Comparison of ENCODE assay signal across 1 cellular context in genomic region chr12:123472438-123472849, GRCh38.
TF ChIP-seq lines count a peak whose summit lies in the region.

No MANE protein-coding gene starts in this region.

TF ChIP-seq in GM12878, 131 proteins besides CTCF, POLR2A, EP300 and RAD21:
- no peak; the same call in 1 of the 2 replicates for TF ChIP-seq POLR2AphosphoS5 (IDR thresholded peaks at IDR 0.05; ENCODE audit: low read length)
- TF ChIP-seq SMAD5 (IDR thresholded peaks at IDR 0.05; ENCODE audit: low read depth): no peak
- no peak for TF ChIP-seq ZBTB4 (CRISPR knock-in tag; IDR thresholded peaks at IDR 0.05)
- TF ChIP-seq RELB (IDR thresholded peaks at IDR 0.05; ENCODE audit: low read depth): no peak
- no peak for TF ChIP-seq SIX5 (IDR thresholded peaks at IDR 0.05; ENCODE audit: low read depth, low read length, severe bottlenecking)
